23 cellular contexts compared by ENCODE assay signal in the genomic region with DNA sequence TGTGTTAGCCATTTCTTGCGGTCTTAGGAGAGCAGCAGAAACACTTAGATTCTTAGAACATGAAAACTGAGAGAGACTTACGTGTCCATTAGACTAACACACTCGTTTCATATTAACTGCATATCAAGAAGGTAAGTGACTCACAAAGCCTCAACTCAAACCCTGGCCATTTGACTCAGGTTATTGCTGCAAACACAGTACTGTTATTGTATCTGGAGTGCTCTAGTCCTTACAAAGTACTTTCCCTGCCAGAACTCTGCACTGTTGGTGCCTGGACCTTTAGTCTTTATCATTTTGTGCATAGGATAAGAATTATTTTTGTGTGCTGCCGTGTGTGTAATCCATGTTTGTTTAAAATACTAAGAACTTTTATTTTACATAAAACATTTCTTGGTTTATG.
"Had no signal": no experiment of that assay in that cellular context is flagged by ENCODE, and none has a peak within 500 bp of the region (broad histone marks: within the 10 kb centered on the region; RNA-seq: fewer than 3 reads in every experiment).

No MANE protein-coding gene starts in this region.

- H3K36me3 ChIP-seq: esophagus muscularis mucosa, gastrocnemius medialis, heart right ventricle, left lung, lower lobe of right lung had no signal

- H3K27me3 ChIP-seq: dorsolateral prefrontal cortex, esophagus muscularis mucosa, foreskin keratinocyte, gastrocnemius medialis, heart right ventricle, left lung had no signal

- H3K4me3 ChIP-seq: coronary artery, dorsolateral prefrontal cortex, esophagus muscularis mucosa, gastrocnemius medialis, heart right ventricle, left lung, lower lobe of right lung had no signal

- H3K9me3 ChIP-seq: gastrocnemius medialis, lower lobe of right lung had no signal

- H3K4me1 ChIP-seq: foreskin keratinocyte, gastrocnemius medialis, left lung, lower lobe of right lung had no signal

- DNase-seq: dermis blood vessel endothelial cell; dorsolateral prefrontal cortex; effector CD4-positive, alpha-beta T cell; effector memory CD4-positive, alpha-beta T cell; foreskin keratinocyte; gastrocnemius medialis; glutamatergic neuron; head of caudate nucleus; heart right ventricle; hippocampal formation; left cardiac atrium; left lung; left ventricle myocardium superior; lower lobe of right lung; mesendoderm; midbrain; naive thymus-derived CD4-positive, alpha-beta T cell had no signal

- FAIRE-seq: colon, endothelial cell of umbilical vein, islet of Langerhans, keratinocyte had no signal

- H3K27ac ChIP-seq: coronary artery, dorsolateral prefrontal cortex, esophagus muscularis mucosa, foreskin keratinocyte, gastrocnemius medialis, heart right ventricle, left lung, lower lobe of right lung had no signal
